34 cellular contexts compared by ENCODE assay signal in genomic region chr17:68943123-68943811, GRCh38. TPM values are rescaled to one million over a fixed set of nuclear protein-coding genes. Genes with fewer than 3 reads are reported as not detected.
"Had no signal": no experiment of that assay in that cellular context is flagged by ENCODE, and none has a peak within 500 bp of the region (broad histone marks: within the 10 kb centered on the region; RNA-seq: fewer than 3 reads in every experiment).

No MANE protein-coding gene starts in this region.

- H3K27ac ChIP-seq: neutrophil, ovary, parathyroid adenoma, psoas muscle, skin epidermis, spleen, suprapubic skin, testis, tibial artery, transverse colon, upper lobe of right lung, uterus had no signal

- ATAC-seq: naive thymus-derived CD8-positive, alpha-beta T cell; natural killer cell treated with Interleukin-12 subunit alpha and Interleukin-12 subunit beta and Interleukin-15 and Interleukin-18, amount 100 ng/mL, for 72 hours; psoas muscle; sciatic nerve; stimulated activated memory B cell treated with anti-CD40 and anti-IgM and Interleukin-4, amounts not matched to agents 10 μg/mL and 1 μg/mL and 100 μg/mL, for 72 hours; stimulated activated naive CD8-positive, alpha-beta T cell treated with anti-CD3 and anti-CD28 coated beads, Interleukin-15, amount 100 ng/mL, for 72 hours; stimulated activated naive CD8-positive, alpha-beta T cell treated with anti-CD3 and anti-CD28 coated beads, Interleukin-15, Interleukin-2, amounts not matched to agents 100 U/mL and 50 U/mL, for 24 hours; upper lobe of right lung had no signal

- H3K4me3 ChIP-seq: ovary, psoas muscle, skin epidermis, smooth muscle cell, spleen, suprapubic skin, testis, tibial artery, transverse colon, upper lobe of right lung, uterus had no signal

- H3K4me2 ChIP-seq: smooth muscle cell had no signal

- H2AFZ ChIP-seq: parathyroid adenoma had no signal

- H3K9me3 ChIP-seq: neutrophil, ovary, psoas muscle, suprapubic skin, testis, tibial artery, transverse colon, upper lobe of right lung, uterus had no signal

- H3K27ac Mint-ChIP-seq: naive thymus-derived CD8-positive, alpha-beta T cell; natural killer cell treated with Interleukin-12 subunit alpha and Interleukin-12 subunit beta and Interleukin-15 and Interleukin-18, amount 100 ng/mL, for 72 hours; nephron progenitor cell; progenitor cell of endocrine pancreas; stimulated activated memory B cell treated with anti-CD40 and anti-IgM and Interleukin-4, amounts not matched to agents 10 μg/mL and 1 μg/mL and 100 μg/mL, for 72 hours; stimulated activated naive CD8-positive, alpha-beta T cell treated with anti-CD3 and anti-CD28 coated beads, Interleukin-15, amount 100 ng/mL, for 72 hours; type B pancreatic cell had no signal

- H3K27me3 Mint-ChIP-seq: progenitor cell of endocrine pancreas; stimulated activated naive CD8-positive, alpha-beta T cell treated with anti-CD3 and anti-CD28 coated beads, Interleukin-15, amount 100 ng/mL, for 72 hours; type B pancreatic cell had no signal

- H3K27me3 ChIP-seq: neutrophil, ovary, spleen, suprapubic skin, testis, tibial artery, transverse colon, upper lobe of right lung, uterus had no signal

- H3K36me3 Mint-ChIP-seq: naive thymus-derived CD8-positive, alpha-beta T cell; natural killer cell treated with Interleukin-12 subunit alpha and Interleukin-12 subunit beta and Interleukin-15 and Interleukin-18, amount 100 ng/mL, for 72 hours; stimulated activated memory B cell treated with anti-CD40 and anti-IgM and Interleukin-4, amounts not matched to agents 10 μg/mL and 1 μg/mL and 100 μg/mL, for 72 hours; type B pancreatic cell had no signal

- H3K79me2 ChIP-seq: parathyroid adenoma had no signal

- DNase-seq: naive thymus-derived CD8-positive, alpha-beta T cell; nephron progenitor cell; nucleus accumbens; ovary; posterior cingulate gyrus; psoas muscle; right cardiac atrium; spleen; stimulated activated CD4-positive, alpha-beta T cell treated with anti-CD3 and anti-CD28 coated beads, Interleukin-12 subunit alpha, Interleukin-12 subunit beta, amount 100 ng/mL, for 4 hours; stimulated activated CD4-positive, alpha-beta T cell treated with anti-CD3 and anti-CD28 coated beads, Interleukin-1b, Interleukin-23, amount 100 ng/mL, for 48 hours; stimulated activated CD4-positive, alpha-beta T cell treated with anti-CD3 and anti-CD28 coated beads, Interleukin-4, amount 100 ng/mL, for 1 hour; stimulated activated CD4-positive, alpha-beta T cell treated with anti-CD3 and anti-CD28 coated beads, Interleukin-4, amount 100 ng/mL, for 4 hours; stimulated activated CD8-positive, alpha-beta memory T cell treated with anti-CD3 and anti-CD28 coated beads, Interleukin-4, amount 100 ng/mL, for 48 hours; stimulated activated naive CD4-positive, alpha-beta T cell; stimulated activated naive CD8-positive, alpha-beta T cell treated with anti-CD3 and anti-CD28 coated beads, Interleukin-15, amount 100 ng/mL, for 72 hours; stimulated activated naive CD8-positive, alpha-beta T cell treated with anti-CD3 and anti-CD28 coated beads, Interleukin-15, Interleukin-2, amounts not matched to agents 100 U/mL and 50 U/mL, for 24 hours; substantia nigra; testis; tibial artery; transverse colon; upper lobe of right lung; uterus had no signal

- H3K9ac ChIP-seq: parathyroid adenoma had no signal

- H3K9me3 Mint-ChIP-seq: nephron progenitor cell; stimulated activated naive CD8-positive, alpha-beta T cell treated with anti-CD3 and anti-CD28 coated beads, Interleukin-15, amount 100 ng/mL, for 72 hours; type B pancreatic cell had no signal

- H3K4me1 ChIP-seq: parathyroid adenoma, psoas muscle, spleen, suprapubic skin, testis, tibial artery, transverse colon, upper lobe of right lung, uterus had no signal

- H3K4me1 Mint-ChIP-seq: naive thymus-derived CD8-positive, alpha-beta T cell; neural crest cell; stimulated activated memory B cell treated with anti-CD40 and anti-IgM and Interleukin-4, amounts not matched to agents 10 μg/mL and 1 μg/mL and 100 μg/mL, for 72 hours; stimulated activated naive CD8-positive, alpha-beta T cell treated with anti-CD3 and anti-CD28 coated beads, Interleukin-15, amount 100 ng/mL, for 72 hours had no signal

- H3K4me3 Mint-ChIP-seq: naive thymus-derived CD8-positive, alpha-beta T cell; natural killer cell treated with Interleukin-12 subunit alpha and Interleukin-12 subunit beta and Interleukin-15 and Interleukin-18, amount 100 ng/mL, for 72 hours; nephron progenitor cell; neural crest cell; stimulated activated memory B cell treated with anti-CD40 and anti-IgM and Interleukin-4, amounts not matched to agents 10 μg/mL and 1 μg/mL and 100 μg/mL, for 72 hours; stimulated activated naive CD8-positive, alpha-beta T cell treated with anti-CD3 and anti-CD28 coated beads, Interleukin-15, amount 100 ng/mL, for 72 hours; type B pancreatic cell had no signal

- H3K36me3 ChIP-seq: neutrophil, ovary, spleen, suprapubic skin, tibial artery, transverse colon, upper lobe of right lung, uterus had no signal

RNA-seq across cellular contexts. Expression of gene ABCA8, which starts 11.9 kb away (rescaled TPM):
- total RNA-seq: naive thymus-derived CD8-positive, alpha-beta T cell; natural killer cell treated with Interleukin-12 subunit alpha and Interleukin-12 subunit beta and Interleukin-15 and Interleukin-18, amount 100 ng/mL, for 72 hours; renal cortical epithelial cell had no signal
- polyA plus RNA-seq: naive thymus-derived CD8-positive, alpha-beta T cell had no signal
